In genomic region chr7:131196808-131197207, GRCh38 we compare ENCODE assay signal across 13 cellular contexts.
DNase-seq lines count a peak whose midpoint lies in the region; ATAC-seq, FAIRE-seq and TF ChIP-seq lines count a peak whose summit lies in the region.
"Had no signal": no experiment of that assay in that cellular context is flagged by ENCODE, and none has a peak within 500 bp of the region (broad histone marks: within the 10 kb centered on the region; RNA-seq: fewer than 3 reads in every experiment).

No MANE protein-coding gene starts in this region.

- no peaks in the 10 kb centered on the region for H3K4me1 ChIP-seq in liver (ENCODE audit: control insufficient read depth in 4 of 4, insufficient read depth in 4 of 4, low read length in 3 of 4)
- H3K4me1 ChIP-seq: heart left ventricle had no signal

- no peaks in the 10 kb centered on the region for H3K9me3 Mint-ChIP-seq in osteocyte (ENCODE audit: unreplicated experiment)
- H3K9me3 Mint-ChIP-seq: CD4-positive, alpha-beta T cell had no signal

- no peaks in the 10 kb centered on the region for H3K27me3 ChIP-seq in liver (ENCODE audit: control insufficient read depth in 4 of 4, insufficient read depth in 4 of 4, low read length in 3 of 4)
- H3K27me3 ChIP-seq: heart left ventricle, sigmoid colon had no signal

- peaks cover 3% of the 10 kb centered on the region for H3K27me3 Mint-ChIP-seq in osteocyte (ENCODE audit: unreplicated experiment)
- H3K27me3 Mint-ChIP-seq: CD4-positive, alpha-beta T cell had no signal

- no peak overlapping the region for H3K9ac ChIP-seq in liver (ENCODE audit: low read depth in 1 of 2, low read length in 2 of 2)

- H3K36me3 ChIP-seq in liver (ENCODE audit: control insufficient read depth in 4 of 4, insufficient read depth in 3 of 4, low read depth in 1 of 4, low read length in 3 of 4): no peaks in the 10 kb centered on the region
- H3K36me3 ChIP-seq: heart left ventricle, sigmoid colon had no signal

- H3K27ac ChIP-seq in liver (ENCODE audit: low read depth in 1 of 2, low read length in 2 of 2): no peak overlapping the region
- H3K27ac ChIP-seq: heart left ventricle, sigmoid colon had no signal

- peak; percentile 18 for DNase-seq in COLO668 (lab: John Stamatoyannopoulos, UW; ENCODE audit: unreplicated experiment)
- DNase-seq in NCI-H146 (lab: John Stamatoyannopoulos, UW): peak; percentile 83
- DNase-seq in cardiac fibroblast (ENCODE audit: low read depth in 2 of 2): peak; percentile 40 to 52
- no peak for DNase-seq in D721Med (ENCODE audit: insufficient read length, low spot score)
- DNase-seq in osteocyte (ENCODE audit: extremely low spot score, unreplicated experiment): no peak
- no peak for DNase-seq in stimulated activated CD4-positive, alpha-beta T cell treated with anti-CD3 and anti-CD28 coated beads, Interleukin-4, amount 100 ng/mL, for 24 hours
- DNase-seq: activated effector memory CD4-positive, alpha-beta T cell treated with anti-CD3 and anti-CD28 coated beads, Interleukin-2, amount 50 U/mL, for 16 hours; CD4-positive, alpha-beta T cell; cortex of kidney; heart left ventricle; sigmoid colon had no signal

- H3K27ac Mint-ChIP-seq in osteocyte (ENCODE audit: unreplicated experiment): no peak overlapping the region
- H3K27ac Mint-ChIP-seq: CD4-positive, alpha-beta T cell had no signal

- peaks cover 4% of the 10 kb centered on the region for H3K4me1 Mint-ChIP-seq in osteocyte (ENCODE audit: unreplicated experiment)

- no peak for FAIRE-seq in D721Med (lab: Jason Lieb, UNC)

- ATAC-seq in GM19324 (IDR thresholded peaks at IDR 0.05; ENCODE audit: low FRiP score, unreplicated experiment): no peak

- TF ChIP-seq RAD21 in liver (IDR thresholded peaks at IDR 0.05): no peak

- H3K9me3 ChIP-seq in liver (ENCODE audit: control insufficient read depth in 4 of 4, low read length in 3 of 4): no peaks in the 10 kb centered on the region
- H3K9me3 ChIP-seq: heart left ventricle, sigmoid colon had no signal

- no peak overlapping the region for H3K4me3 ChIP-seq in cardiac fibroblast (replicated peaks in 1 of 2; ENCODE audit: low read depth in 2 of 2, low read length in 2 of 2)
- H3K4me3 ChIP-seq in liver (ENCODE audit: low read depth in 1 of 3, low read length in 3 of 3): no peak overlapping the region
- H3K4me3 ChIP-seq: heart left ventricle, sigmoid colon had no signal

- no peak overlapping the region for H3K4me3 Mint-ChIP-seq in osteocyte (ENCODE audit: unreplicated experiment)
- H3K4me3 Mint-ChIP-seq: CD4-positive, alpha-beta T cell had no signal

- no peaks in the 10 kb centered on the region for H3K36me3 Mint-ChIP-seq in osteocyte (ENCODE audit: unreplicated experiment)

- 53% methylated on average over 4 of the region's 4 CpGs for WGBS in liver

- TF ChIP-seq CTCF in cardiac fibroblast (IDR thresholded peaks at IDR 0.05; ENCODE audit: low read depth, low read length) (no peak), liver (IDR thresholded peaks at IDR 0.05; ENCODE audit: low read depth, low read length, missing input control) (no peak), D721Med (IDR thresholded peaks at IDR 0.05; ENCODE audit: insufficient read depth, missing control alignments) (no peak), osteocyte (IDR thresholded peaks at IDR 0.05) (no peak)

TF ChIP-seq in liver, 16 proteins besides CTCF, POLR2A, EP300 and RAD21:
- peak; percentile 89 for TF ChIP-seq REST (IDR thresholded peaks at IDR 0.05)
- no peak for TF ChIP-seq ATF3 (IDR thresholded peaks at IDR 0.05)
- TF ChIP-seq GABPA (IDR thresholded peaks at IDR 0.05 in 1 of 2, conservative IDR thresholded peaks at IDR 0.05 in 1 of 2): no peak
TF ChIP-seq in liver: peak in this region for 1.

Comparison
In these comparisons a context has a peak if more than half of its experiments do, and no peak if none do; other contexts are left out.
1. DNase-seq: peak in COLO668 (single experiment), NCI-H146 (single experiment) and cardiac fibroblast (2 of 2); none in D721Med (single experiment), osteocyte (single experiment) and stimulated activated CD4-positive, alpha-beta T cell treated with anti-CD3 and anti-CD28 coated beads, Interleukin-4, amount 100 ng/mL, for 24 hours (single experiment).